ENCODE assay signal across 22 cellular contexts in the genomic region with DNA sequence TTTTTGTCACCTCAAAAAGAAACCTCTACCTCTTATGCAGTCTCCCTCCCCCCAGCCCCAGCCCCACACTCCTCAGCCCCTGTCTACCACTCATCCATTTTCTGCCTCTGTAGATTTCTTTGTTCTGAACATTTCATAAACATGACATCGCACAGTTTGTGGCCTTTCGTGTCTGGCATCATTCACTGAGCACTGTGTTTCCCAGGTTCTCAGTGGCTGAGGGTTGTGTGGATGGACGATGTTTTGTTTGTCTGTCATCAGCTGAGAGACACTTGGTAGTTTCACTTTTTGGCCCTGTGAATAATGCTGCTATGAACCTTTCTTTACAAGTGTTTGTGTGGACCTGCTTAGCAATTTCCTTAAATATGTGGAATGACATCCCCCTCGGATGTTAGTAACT.
A peak's percentile ranks its signal among the peaks of the same experiment; 100 is the strongest.
DNase-seq lines count a peak whose midpoint lies in the region; ATAC-seq, FAIRE-seq and TF ChIP-seq lines count a peak whose summit lies in the region.
"Had no signal": no experiment of that assay in that cellular context is flagged by ENCODE, and none has a peak within 500 bp of the region (broad histone marks: within the 10 kb centered on the region; RNA-seq: fewer than 3 reads in every experiment).

No MANE protein-coding gene starts in this region.

- TF ChIP-seq CTCF in AG10803 (conservative IDR thresholded peaks at IDR 0.05; ENCODE audit: low read length): no peak
- no peak for TF ChIP-seq CTCF in CD4-positive, alpha-beta T cell (IDR thresholded peaks at IDR 0.05)
- TF ChIP-seq CTCF in K562 (IDR thresholded peaks at IDR 0.05 in 2 of 3, conservative IDR thresholded peaks at IDR 0.05 in 1 of 3; ENCODE audit: insufficient read depth in 2 of 3, low read depth in 1 of 3, low read length in 3 of 3): no peak

- no peak for TF ChIP-seq EP300 in K562 (IDR thresholded peaks at IDR 0.05; ENCODE audit: low read length)

- H3K4me2 ChIP-seq in K562 (ENCODE audit: insufficient read depth, low read length): no peak overlapping the region

- H4K20me1 ChIP-seq in K562 (replicated peaks; ENCODE audit: control insufficient read depth, insufficient read depth, low read length): peaks cover 3% of the 10 kb centered on the region; the same call in 1 of the 2 replicates

- BruUV-seq in K562 (replicated peaks; lab: Mats Ljungman, UMichigan): no TSS peak

- no peaks in the 10 kb centered on the region for H3K79me2 ChIP-seq in K562 (ENCODE audit: control insufficient read depth, insufficient read depth, low read length)

- no peak overlapping the region for H2AFZ ChIP-seq in K562 (ENCODE audit: low read depth, low read length)

- no peak for TF ChIP-seq RAD21 in K562 (CRISPR knock-in tag; conservative IDR thresholded peaks at IDR 0.05 in 1 of 2, IDR thresholded peaks at IDR 0.05 in 1 of 2)

- in situ Hi-C loops in K562 (cut with MboI): no loop called here

- no peak overlapping the region for H3K27ac ChIP-seq in CD4-positive, alpha-beta T cell (ENCODE audit: low read depth, low read length)
- no peak overlapping the region for H3K27ac ChIP-seq in K562 (ENCODE audit: extremely low read depth, low read depth, low read length)
- H3K27ac ChIP-seq in naive thymus-derived CD4-positive, alpha-beta T cell (ENCODE audit: low read depth, low read length): no peak overlapping the region
- H3K27ac ChIP-seq: cardiac muscle cell, heart right ventricle, left ventricle myocardium inferior, WERI-Rb-1 had no signal

- ATAC-seq in CD4-positive, alpha-beta T cell (ENCODE audit: poor library complexity): no peak
- ATAC-seq in K562: no peak
- ATAC-seq in naive thymus-derived CD4-positive, alpha-beta T cell: no peak
- no peak for ATAC-seq in GM21360 (IDR thresholded peaks at IDR 0.05; ENCODE audit: unreplicated experiment)
- ATAC-seq: HCT116, sciatic nerve had no signal

- H3K9me1 ChIP-seq in K562 (ENCODE audit: control insufficient read depth, insufficient read depth, low read length): no peaks in the 10 kb centered on the region

- H3K4me1 ChIP-seq in K562 (replicated peaks in 1 of 2; ENCODE audit: control insufficient read depth in 2 of 2, insufficient read depth in 2 of 2, low read length in 2 of 2): peaks cover 0 to 3% of the 10 kb centered on the region in 2 experiments; a peak in 2 of 5 replicates
- no peaks in the 10 kb centered on the region for H3K4me1 ChIP-seq in naive thymus-derived CD4-positive, alpha-beta T cell (ENCODE audit: control insufficient read depth in 2 of 2, insufficient read depth in 2 of 2, low read length in 2 of 2)

- POLR2A ChIA-PET in CD4-positive, alpha-beta T cell (lab: Charles Lee): no interaction called here
- POLR2A ChIA-PET in K562 (lab: Yijun Ruan, JAX): no interaction called here
- POLR2A ChIA-PET in naive thymus-derived CD4-positive, alpha-beta T cell (lab: Charles Lee): no interaction called here

- peaks cover 67% of the 10 kb centered on the region for H3K36me3 Mint-ChIP-seq in CD4-positive, alpha-beta T cell (ENCODE audit: low read depth)
- H3K36me3 Mint-ChIP-seq in naive thymus-derived CD4-positive, alpha-beta T cell: peaks cover 9 to 46% (median 14%) of the 10 kb centered on the region in 5 donors

- intact Hi-C loops in CD4-positive, alpha-beta T cell (cut with DNase I, micrococcal nuclease): no loop called here
- intact Hi-C loops in K562 (cut with micrococcal nuclease): no loop called here
- intact Hi-C loops in naive thymus-derived CD4-positive, alpha-beta T cell (cut with micrococcal nuclease): loop anchor here in 1 of 2 donors (10.0 kb wide), 1 partner anchor 56 kb away; no protein-coding TSS in a partner anchor

- TF ChIP-seq POLR2A in K562 (conservative IDR thresholded peaks at IDR 0.05): no peak

- H3K27ac Mint-ChIP-seq in CD4-positive, alpha-beta T cell: peak overlapping the region; percentile 22
- H3K27ac Mint-ChIP-seq in naive thymus-derived CD4-positive, alpha-beta T cell: peak overlapping the region in 5 of 9 donors; percentile 23 to 60 (median 45)

- no peak overlapping the region for H3K9ac ChIP-seq in K562 (ENCODE audit: insufficient read depth in 1 of 2, low read depth in 2 of 2, low read length in 2 of 2)

- FAIRE-seq in K562 (lab: Jason Lieb, UNC): peak; percentile 67

- H3K36me3 ChIP-seq in K562 (ENCODE audit: control insufficient read depth, insufficient read depth, low read length): no peaks in the 10 kb centered on the region; the same call in 2 of the 3 replicates
- H3K36me3 ChIP-seq in naive thymus-derived CD4-positive, alpha-beta T cell (ENCODE audit: control insufficient read depth in 2 of 3, insufficient read depth in 3 of 3, low read length in 3 of 3): peaks cover 0 to 50% (median 0%) of the 10 kb centered on the region in 3 experiments
- H3K36me3 ChIP-seq: cardiac muscle cell, MG63 had no signal

- no peaks in the 10 kb centered on the region for H3K27me3 Mint-ChIP-seq in CD4-positive, alpha-beta T cell
- no peaks in the 10 kb centered on the region for H3K27me3 Mint-ChIP-seq in naive thymus-derived CD4-positive, alpha-beta T cell

- DNase-seq in AG10803 (ENCODE audit: low read depth) (peak; percentile 20), K562 (ENCODE audit: extremely low read depth in 1 of 4, low spot score in 3 of 4) (no peak), NAMALWA (ENCODE audit: low spot score) (no peak), A172 (ENCODE audit: low spot score) (no peak)
- DNase-seq in CD4-positive, alpha-beta T cell: no peak
- no peak for DNase-seq in naive thymus-derived CD4-positive, alpha-beta T cell
- DNase-seq: activated CD4-positive, alpha-beta T cell treated with anti-CD3 and anti-CD28 coated beads, Interleukin-2, amount 50 U/mL, for 4 hours; activated T-cell treated with anti-CD3 and anti-CD28 coated beads, Interleukin-2, amount 50 U/mL, for 1 hour; CD8-positive, alpha-beta memory T cell; dermis blood vessel endothelial cell; DMS79; heart right ventricle; left ventricle myocardium inferior; MG63; NCI-H1436; stimulated activated CD8-positive, alpha-beta memory T cell treated with anti-CD3 and anti-CD28 coated beads, Interleukin-4, amount 100 ng/mL, for 48 hours; WERI-Rb-1 had no signal

- H3K9me3 ChIP-seq in CD4-positive, alpha-beta T cell (ENCODE audit: control insufficient read depth, low read length): no peaks in the 10 kb centered on the region
- H3K9me3 ChIP-seq in K562 (replicated peaks; ENCODE audit: control insufficient read depth, insufficient read depth, low read depth, low read length): no peaks in the 10 kb centered on the region
- no peaks in the 10 kb centered on the region for H3K9me3 ChIP-seq in naive thymus-derived CD4-positive, alpha-beta T cell (ENCODE audit: control insufficient read depth in 2 of 3, low read length in 3 of 3)
- H3K9me3 ChIP-seq: heart right ventricle, left ventricle myocardium inferior, MG63 had no signal

- peaks cover 7% of the 10 kb centered on the region for H3K4me1 Mint-ChIP-seq in CD4-positive, alpha-beta T cell (ENCODE audit: low read depth)
- peaks cover 7 to 15% (median 10%) of the 10 kb centered on the region in 7 donors for H3K4me1 Mint-ChIP-seq in naive thymus-derived CD4-positive, alpha-beta T cell

- H3K9me3 Mint-ChIP-seq in CD4-positive, alpha-beta T cell: no peaks in the 10 kb centered on the region
- H3K9me3 Mint-ChIP-seq in naive thymus-derived CD4-positive, alpha-beta T cell: peaks cover 0 to 6% (median 0%) of the 10 kb centered on the region in 11 donors
- H3K9me3 Mint-ChIP-seq: CD8-positive, alpha-beta memory T cell; neural crest cell had no signal

- no peaks in the 10 kb centered on the region for H3K27me3 ChIP-seq in CD4-positive, alpha-beta T cell (ENCODE audit: control insufficient read depth, insufficient read depth, low read length)
- no peaks in the 10 kb centered on the region for H3K27me3 ChIP-seq in K562 (ENCODE audit: control insufficient read depth in 2 of 2, insufficient read depth in 2 of 2, low read length in 2 of 2)
- no peaks in the 10 kb centered on the region for H3K27me3 ChIP-seq in naive thymus-derived CD4-positive, alpha-beta T cell (ENCODE audit: control insufficient read depth in 2 of 2, insufficient read depth in 2 of 2, low read length in 2 of 2)
- H3K27me3 ChIP-seq: cardiac muscle cell, heart right ventricle, MG63 had no signal

- 84% methylated on average over 4 of the region's 4 CpGs for WGBS in K562 (ENCODE audit: insufficient coverage, low coverage, missing lambda C conversion rate)

- CTCF ChIA-PET in CD4-positive, alpha-beta T cell (lab: Charles Lee): no interaction called here
- CTCF ChIA-PET in K562 (lab: Yijun Ruan, JAX; ENCODE audit: low intra/inter-chr PET ratio): no interaction called here
- CTCF ChIA-PET in naive thymus-derived CD4-positive, alpha-beta T cell (lab: Charles Lee): no interaction called here

- H3K4me3 ChIP-seq in AG10803 (ENCODE audit: low read length) (no peak overlapping the region), K562 (no peak overlapping the region)
- no peak overlapping the region for H3K4me3 ChIP-seq in naive thymus-derived CD4-positive, alpha-beta T cell (ENCODE audit: low read length)
- H3K4me3 ChIP-seq: cardiac muscle cell, heart right ventricle, left ventricle myocardium inferior, MG63 had no signal

- no peak overlapping the region for H3K4me3 Mint-ChIP-seq in CD4-positive, alpha-beta T cell
- H3K4me3 Mint-ChIP-seq in naive thymus-derived CD4-positive, alpha-beta T cell: no peak overlapping the region
- H3K4me3 Mint-ChIP-seq: CD8-positive, alpha-beta memory T cell; neural crest cell had no signal

TF ChIP-seq in K562, 482 proteins besides CTCF, POLR2A, EP300 and RAD21 (continues in another document):
- TF ChIP-seq SMAD1 (IDR thresholded peaks at IDR 0.05; ENCODE audit: low read depth, low read length, partially characterized antibody): no peak
- TF ChIP-seq, protein P1, sequence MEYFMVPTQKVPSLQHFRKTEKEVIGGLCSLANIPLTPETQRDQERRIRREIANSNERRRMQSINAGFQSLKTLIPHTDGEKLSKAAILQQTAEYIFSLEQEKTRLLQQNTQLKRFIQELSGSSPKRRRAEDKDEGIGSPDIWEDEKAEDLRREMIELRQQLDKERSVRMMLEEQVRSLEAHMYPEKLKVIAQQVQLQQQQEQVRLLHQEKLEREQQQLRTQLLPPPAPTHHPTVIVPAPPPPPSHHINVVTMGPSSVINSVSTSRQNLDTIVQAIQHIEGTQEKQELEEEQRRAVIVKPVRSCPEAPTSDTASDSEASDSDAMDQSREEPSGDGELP (CRISPR knock-in tag; IDR thresholded peaks at IDR 0.05; ENCODE audit: borderline replicate concordance): no peak
- TF ChIP-seq NFE2 (IDR thresholded peaks at IDR 0.05; ENCODE audit: low read depth): no peak
- no peak for TF ChIP-seq SLC30A9 (CRISPR knock-in tag; IDR thresholded peaks at IDR 0.05)
- no peak for TF ChIP-seq MCM3 (IDR thresholded peaks at IDR 0.05)
- no peak for TF ChIP-seq JUND (IDR thresholded peaks at IDR 0.05; ENCODE audit: borderline replicate concordance, low read depth, low read length)
- no peak for TF ChIP-seq JUND (tag; IDR thresholded peaks at IDR 0.05; ENCODE audit: borderline replicate concordance, low read depth, low read length)
